Comparison of ENCODE assay signal across 18 cellular contexts in genomic region chr18:76572517-76573247, GRCh38.
DNase-seq lines count a peak whose midpoint lies in the region; ATAC-seq, FAIRE-seq and TF ChIP-seq lines count a peak whose summit lies in the region.
"Had no signal": no experiment of that assay in that cellular context is flagged by ENCODE, and none has a peak within 500 bp of the region (broad histone marks: within the 10 kb centered on the region; RNA-seq: fewer than 3 reads in every experiment).

No MANE protein-coding gene starts in this region.

- H3K4me3 Mint-ChIP-seq in activated T-helper 1 cell treated with anti-CD3 and anti-CD28 coated beads, Interleukin-12 subunit alpha, Interleukin-12 subunit beta, Interleukin-2, Interleukin-4 antibody, amounts not matched to agents 30 ng/mL and 10 ng/mL and 1 ng/mL, durations not matched to agents 14 hours and 24 hours and 36 hours, result no peak overlapping the region
- H3K4me3 Mint-ChIP-seq in activated CD8-positive, alpha-beta T cell treated with anti-CD3 and anti-CD28 coated beads, Interleukin-2, amount 10 ng/mL, durations not matched to agents 7 days and 5 days, result no peak overlapping the region
- H3K4me3 Mint-ChIP-seq in type B pancreatic cell, result no peak overlapping the region
- H3K4me3 Mint-ChIP-seq: activated naive CD8-positive, alpha-beta T cell treated with anti-CD3 and anti-CD28 coated beads, Interleukin-2, amount 10 ng/mL, durations not matched to agents 7 days and 5 days had no signal

- no peak overlapping the region for H3K27ac Mint-ChIP-seq in activated T-helper 1 cell treated with anti-CD3 and anti-CD28 coated beads, Interleukin-12 subunit alpha, Interleukin-12 subunit beta, Interleukin-2, Interleukin-4 antibody, amounts not matched to agents 30 ng/mL and 10 ng/mL and 1 ng/mL, durations not matched to agents 14 hours and 24 hours and 36 hours
- H3K27ac Mint-ChIP-seq in activated CD8-positive, alpha-beta T cell treated with anti-CD3 and anti-CD28 coated beads, Interleukin-2, amount 10 ng/mL, durations not matched to agents 7 days and 5 days, result no peak overlapping the region
- H3K27ac Mint-ChIP-seq in type B pancreatic cell, result no peak overlapping the region
- H3K27ac Mint-ChIP-seq: activated naive CD8-positive, alpha-beta T cell treated with anti-CD3 and anti-CD28 coated beads, Interleukin-2, amount 10 ng/mL, durations not matched to agents 7 days and 5 days had no signal

- peaks cover 18% of the 10 kb centered on the region for H3K27me3 Mint-ChIP-seq in activated T-helper 1 cell treated with anti-CD3 and anti-CD28 coated beads, Interleukin-12 subunit alpha, Interleukin-12 subunit beta, Interleukin-2, Interleukin-4 antibody, amounts not matched to agents 30 ng/mL and 10 ng/mL and 1 ng/mL, durations not matched to agents 14 hours and 24 hours and 36 hours (ENCODE audit: insufficient read depth)
- H3K27me3 Mint-ChIP-seq in activated CD8-positive, alpha-beta T cell treated with anti-CD3 and anti-CD28 coated beads, Interleukin-2, amount 10 ng/mL, durations not matched to agents 7 days and 5 days (ENCODE audit: low read depth), result peaks cover 20% of the 10 kb centered on the region
- no peaks in the 10 kb centered on the region for H3K27me3 Mint-ChIP-seq in type B pancreatic cell

- no peak for ATAC-seq in activated CD8-positive, alpha-beta T cell treated with anti-CD3 and anti-CD28 coated beads, Interleukin-2, amount 10 ng/mL, durations not matched to agents 7 days and 5 days
- ATAC-seq: K562 had no signal

- no peak for TF ChIP-seq CTCF in D721Med (IDR thresholded peaks at IDR 0.05; ENCODE audit: insufficient read depth, missing control alignments)
- TF ChIP-seq CTCF in PC-9 (conservative IDR thresholded peaks at IDR 0.05), result no peak
- TF ChIP-seq CTCF in type B pancreatic cell (conservative IDR thresholded peaks at IDR 0.05), result no peak

- no TSS peak for BruUV-seq in PC-9 (replicated peaks; lab: Mats Ljungman, UMichigan)

- no peaks in the 10 kb centered on the region for H3K9me2 ChIP-seq in PC-9 (ENCODE audit: insufficient read depth)

- H2AFZ ChIP-seq in PC-9, result no peak overlapping the region

- FAIRE-seq in D721Med (lab: Jason Lieb, UNC), result peak; percentile 21
- FAIRE-seq: K562 had no signal

- H3K4me3 ChIP-seq in PC-9, result no peak overlapping the region
- H3K4me3 ChIP-seq: BLaER1, cardiac muscle cell, heart right ventricle, K562, upper lobe of left lung had no signal

- H3K4me1 ChIP-seq in PC-9 (replicated peaks; ENCODE audit: insufficient read depth), result peaks cover 26% of the 10 kb centered on the region
- H3K4me1 ChIP-seq: BLaER1 had no signal

- DNase-seq in D721Med (ENCODE audit: insufficient read length, low spot score) (no peak), HuH-7 (ENCODE audit: low spot score) (peak; percentile 69), PC-9 (no peak), iris pigment epithelial cell (ENCODE audit: low read depth) (peak; percentile 10), AG08395 (ENCODE audit: low spot score) (no peak), type B pancreatic cell (ENCODE audit: extremely low spot score, unreplicated experiment) (no peak)
- DNase-seq in activated T-helper 1 cell treated with anti-CD3 and anti-CD28 coated beads, Interleukin-12 subunit alpha, Interleukin-12 subunit beta, Interleukin-2, Interleukin-4 antibody, amounts not matched to agents 30 ng/mL and 10 ng/mL and 1 ng/mL, durations not matched to agents 14 hours and 24 hours and 36 hours (ENCODE audit: low spot score), result no peak
- no peak for DNase-seq in activated CD8-positive, alpha-beta T cell treated with anti-CD3 and anti-CD28 coated beads, Interleukin-2, amount 10 ng/mL, durations not matched to agents 7 days and 5 days
- DNase-seq: activated CD4-positive, CD25-positive, alpha-beta regulatory T cell treated with anti-CD3 and anti-CD28 coated beads, Interleukin-2, amount 50 U/mL, for 72 hours; activated naive CD8-positive, alpha-beta T cell treated with anti-CD3 and anti-CD28 coated beads, Interleukin-2, amount 10 ng/mL, durations not matched to agents 7 days and 5 days; activated T-cell treated with anti-CD3 and anti-CD28 coated beads for 4 hours; heart right ventricle; stimulated activated CD4-positive, alpha-beta T cell treated with anti-CD3 and anti-CD28 coated beads, Interleukin-1b, Interleukin-23, amount 100 ng/mL, for 48 hours; stimulated activated CD8-positive, alpha-beta memory T cell treated with anti-CD3 and anti-CD28 coated beads, Interleukin-4, amount 100 ng/mL, for 48 hours; upper lobe of left lung had no signal

- CTCF ChIA-PET in PC-9 (lab: Charles Lee), result no interaction called here
- CTCF ChIA-PET in activated CD8-positive, alpha-beta T cell treated with anti-CD3 and anti-CD28 coated beads, Interleukin-2, amount 10 ng/mL, durations not matched to agents 7 days and 5 days (lab: Charles Lee), result no interaction called here

- intact Hi-C loops in PC-9 (cut with micrococcal nuclease; ENCODE audit: unreplicated experiment), result loop anchor here (5.0 kb wide), 1 partner anchor 45 kb away; no protein-coding TSS in a partner anchor
- intact Hi-C loops in activated T-helper 1 cell treated with anti-CD3 and anti-CD28 coated beads, Interleukin-12 subunit alpha, Interleukin-12 subunit beta, Interleukin-2, Interleukin-4 antibody, amounts not matched to agents 30 ng/mL and 10 ng/mL and 1 ng/mL, durations not matched to agents 14 hours and 24 hours and 36 hours (cut with micrococcal nuclease), result no loop called here

- H3K4me1 Mint-ChIP-seq in activated T-helper 1 cell treated with anti-CD3 and anti-CD28 coated beads, Interleukin-12 subunit alpha, Interleukin-12 subunit beta, Interleukin-2, Interleukin-4 antibody, amounts not matched to agents 30 ng/mL and 10 ng/mL and 1 ng/mL, durations not matched to agents 14 hours and 24 hours and 36 hours (ENCODE audit: low read depth), result no peaks in the 10 kb centered on the region
- H3K4me1 Mint-ChIP-seq in activated CD8-positive, alpha-beta T cell treated with anti-CD3 and anti-CD28 coated beads, Interleukin-2, amount 10 ng/mL, durations not matched to agents 7 days and 5 days (ENCODE audit: low read depth), result no peaks in the 10 kb centered on the region
- peaks cover 5% of the 10 kb centered on the region for H3K4me1 Mint-ChIP-seq in type B pancreatic cell (ENCODE audit: unreplicated experiment)
- H3K4me1 Mint-ChIP-seq: activated naive CD8-positive, alpha-beta T cell treated with anti-CD3 and anti-CD28 coated beads, Interleukin-2, amount 10 ng/mL, durations not matched to agents 7 days and 5 days had no signal

- no peaks in the 10 kb centered on the region for H3K9me3 ChIP-seq in PC-9 (ENCODE audit: insufficient read depth, low read depth)
- H3K9me3 ChIP-seq: BLaER1, upper lobe of left lung had no signal

- no peaks in the 10 kb centered on the region for H3K36me3 Mint-ChIP-seq in activated T-helper 1 cell treated with anti-CD3 and anti-CD28 coated beads, Interleukin-12 subunit alpha, Interleukin-12 subunit beta, Interleukin-2, Interleukin-4 antibody, amounts not matched to agents 30 ng/mL and 10 ng/mL and 1 ng/mL, durations not matched to agents 14 hours and 24 hours and 36 hours (ENCODE audit: low read depth)
- H3K36me3 Mint-ChIP-seq in activated CD8-positive, alpha-beta T cell treated with anti-CD3 and anti-CD28 coated beads, Interleukin-2, amount 10 ng/mL, durations not matched to agents 7 days and 5 days (ENCODE audit: low read depth), result no peaks in the 10 kb centered on the region
- H3K36me3 Mint-ChIP-seq in type B pancreatic cell, result no peaks in the 10 kb centered on the region
- H3K36me3 Mint-ChIP-seq: activated naive CD8-positive, alpha-beta T cell treated with anti-CD3 and anti-CD28 coated beads, Interleukin-2, amount 10 ng/mL, durations not matched to agents 7 days and 5 days had no signal

- H3F3A ChIP-seq in PC-9 (ENCODE audit: insufficient read depth, low read depth), result peaks cover 22% of the 10 kb centered on the region

- H4K20me1 ChIP-seq in PC-9 (ENCODE audit: insufficient read depth), result no peaks in the 10 kb centered on the region
- H4K20me1 ChIP-seq: BLaER1 had no signal

- H3K36me3 ChIP-seq in PC-9 (ENCODE audit: low read depth), result no peaks in the 10 kb centered on the region
- H3K36me3 ChIP-seq: BLaER1, cardiac muscle cell, heart right ventricle, upper lobe of left lung had no signal

- POLR2A ChIA-PET in PC-9 (lab: Charles Lee; ENCODE audit: unreplicated experiment), result no interaction called here
- POLR2A ChIA-PET in activated CD8-positive, alpha-beta T cell treated with anti-CD3 and anti-CD28 coated beads, Interleukin-2, amount 10 ng/mL, durations not matched to agents 7 days and 5 days (lab: Charles Lee), result no interaction called here

- peak overlapping the region; percentile 88 for H3K27ac ChIP-seq in PC-9
- H3K27ac ChIP-seq: BLaER1, cardiac muscle cell, heart right ventricle, upper lobe of left lung had no signal

- H3K79me2 ChIP-seq in PC-9 (ENCODE audit: low read depth), result no peaks in the 10 kb centered on the region

- H3K27me3 ChIP-seq in PC-9 (ENCODE audit: insufficient read depth, low read depth), result no peaks in the 10 kb centered on the region
- H3K27me3 ChIP-seq: BLaER1, cardiac muscle cell, upper lobe of left lung had no signal

- no peaks in the 10 kb centered on the region for H3K9me3 Mint-ChIP-seq in activated T-helper 1 cell treated with anti-CD3 and anti-CD28 coated beads, Interleukin-12 subunit alpha, Interleukin-12 subunit beta, Interleukin-2, Interleukin-4 antibody, amounts not matched to agents 30 ng/mL and 10 ng/mL and 1 ng/mL, durations not matched to agents 14 hours and 24 hours and 36 hours
- no peaks in the 10 kb centered on the region for H3K9me3 Mint-ChIP-seq in activated CD8-positive, alpha-beta T cell treated with anti-CD3 and anti-CD28 coated beads, Interleukin-2, amount 10 ng/mL, durations not matched to agents 7 days and 5 days (ENCODE audit: insufficient read depth)
- peaks cover 9% of the 10 kb centered on the region for H3K9me3 Mint-ChIP-seq in type B pancreatic cell
- H3K9me3 Mint-ChIP-seq: activated naive CD8-positive, alpha-beta T cell treated with anti-CD3 and anti-CD28 coated beads, Interleukin-2, amount 10 ng/mL, durations not matched to agents 7 days and 5 days had no signal

- H3K4me2 ChIP-seq in PC-9, result peak overlapping the region; percentile 58
- H3K4me2 ChIP-seq: BLaER1 had no signal

Comparison
In these comparisons a context has a peak if more than half of its experiments do, and no peak if none do; other contexts are left out.
1. DNase-seq: peak in HuH-7 (single experiment) and iris pigment epithelial cell (single experiment); none in D721Med (single experiment), PC-9 (0 of 2), activated T-helper 1 cell treated with anti-CD3 and anti-CD28 coated beads, Interleukin-12 subunit alpha, Interleukin-12 subunit beta, Interleukin-2, Interleukin-4 antibody, amounts not matched to agents 30 ng/mL and 10 ng/mL and 1 ng/mL, durations not matched to agents 14 hours and 24 hours and 36 hours (single experiment), activated CD8-positive, alpha-beta T cell treated with anti-CD3 and anti-CD28 coated beads, Interleukin-2, amount 10 ng/mL, durations not matched to agents 7 days and 5 days (single experiment), AG08395 (single experiment) and type B pancreatic cell (single experiment).